Comparison of ENCODE assay signal across 28 cellular contexts in genomic region chr14:80981156-80981555, GRCh38. TPM values are rescaled to one million over a fixed set of nuclear protein-coding genes. Genes with fewer than 3 reads are reported as not detected.
"Had no signal": no experiment of that assay in that cellular context is flagged by ENCODE, and none has a peak within 500 bp of the region (broad histone marks: within the 10 kb centered on the region; RNA-seq: fewer than 3 reads in every experiment).

No MANE protein-coding gene starts in this region.

- H3K27me3 ChIP-seq: gastroesophageal sphincter, hepatocyte, ovary, right lobe of liver, upper lobe of right lung, uterus had no signal

- ATAC-seq: gastroesophageal sphincter; heart left ventricle; left cardiac atrium; left lung; mucosa of descending colon; naive thymus-derived CD8-positive, alpha-beta T cell; stimulated activated effector memory CD8-positive, alpha-beta T cell treated with anti-CD3 and anti-CD28 coated beads, Interleukin-12 subunit alpha, Interleukin-12 subunit beta, amount 100 ng/mL, for 72 hours; stimulated activated naive CD8-positive, alpha-beta T cell treated with anti-CD3 and anti-CD28 coated beads, Interleukin-15, Interleukin-2, amounts not matched to agents 100 U/mL and 50 U/mL, for 24 hours; upper lobe of right lung had no signal

- H3K4me3 Mint-ChIP-seq: mesothelial cell of epicardium; naive thymus-derived CD8-positive, alpha-beta T cell; nephron progenitor cell; stimulated activated effector memory CD8-positive, alpha-beta T cell treated with anti-CD3 and anti-CD28 coated beads, Interleukin-12 subunit alpha, Interleukin-12 subunit beta, amount 100 ng/mL, for 72 hours had no signal

- H3K27ac Mint-ChIP-seq: mesothelial cell of epicardium; naive thymus-derived CD8-positive, alpha-beta T cell; nephron progenitor cell had no signal

- H3K36me3 ChIP-seq: gastroesophageal sphincter, heart left ventricle, left lung, ovary, right lobe of liver, thoracic aorta, transverse colon, upper lobe of right lung, uterus had no signal

- H2AFZ ChIP-seq: hepatocyte had no signal

- H3K36me3 Mint-ChIP-seq: mesothelial cell of epicardium; naive thymus-derived CD8-positive, alpha-beta T cell; stimulated activated effector memory CD8-positive, alpha-beta T cell treated with anti-CD3 and anti-CD28 coated beads, Interleukin-12 subunit alpha, Interleukin-12 subunit beta, amount 100 ng/mL, for 72 hours had no signal

- H3K79me2 ChIP-seq: hepatocyte had no signal

- DNase-seq: cerebellar nuclear complex; dorsolateral prefrontal cortex; effector CD4-positive, alpha-beta T cell; foreskin fibroblast; heart left ventricle; left cardiac atrium; left lung; mesenchymal stem cell; naive thymus-derived CD8-positive, alpha-beta T cell; nephron progenitor cell; nucleus accumbens; ovary; right lobe of liver; stimulated activated CD4-positive, alpha-beta T cell treated with anti-CD3 and anti-CD28 coated beads, Interleukin-2, amount 100 ng/mL, for 24 hours; stimulated activated CD4-positive, alpha-beta T cell treated with anti-CD3 and anti-CD28 coated beads, Interleukin-4, amount 100 ng/mL, for 24 hours; stimulated activated naive CD8-positive, alpha-beta T cell treated with anti-CD3 and anti-CD28 coated beads, Interleukin-15, Interleukin-2, amounts not matched to agents 100 U/mL and 50 U/mL, for 24 hours; transverse colon; upper lobe of right lung; uterus had no signal

- H3K27ac ChIP-seq: dorsolateral prefrontal cortex, gastroesophageal sphincter, heart left ventricle, hepatocyte, left lung, ovary, right lobe of liver, thoracic aorta, transverse colon, upper lobe of right lung, uterus had no signal

- H3K9me3 Mint-ChIP-seq: mesothelial cell of epicardium; naive thymus-derived CD8-positive, alpha-beta T cell; nephron progenitor cell; stimulated activated effector memory CD8-positive, alpha-beta T cell treated with anti-CD3 and anti-CD28 coated beads, Interleukin-12 subunit alpha, Interleukin-12 subunit beta, amount 100 ng/mL, for 72 hours had no signal

- H3K4me1 ChIP-seq: gastroesophageal sphincter, heart left ventricle, left lung, right lobe of liver, upper lobe of right lung, uterus had no signal

- H3K9me3 ChIP-seq: gastroesophageal sphincter, heart left ventricle, left lung, mucosa of descending colon, ovary, right lobe of liver, thoracic aorta, transverse colon, upper lobe of right lung, uterus had no signal

- H3K4me2 ChIP-seq: hepatocyte had no signal

- H3K4me1 Mint-ChIP-seq: nephron progenitor cell had no signal

- H3K4me3 ChIP-seq: dorsolateral prefrontal cortex, gastroesophageal sphincter, heart left ventricle, hepatocyte, left lung, mucosa of descending colon, ovary, right lobe of liver, thoracic aorta, transverse colon, upper lobe of right lung, uterus had no signal

RNA-seq across cellular contexts. Expression of gene TSHR, which starts 25.7 kb away (rescaled TPM):
- total RNA-seq: heart left ventricle; hepatocyte; kidney epithelial cell; left cardiac atrium; lung microvascular endothelial cell; mesothelial cell of epicardium; naive thymus-derived CD8-positive, alpha-beta T cell; pulmonary artery endothelial cell; upper lobe of right lung had no signal
- polyA plus RNA-seq: heart left ventricle had no signal
